ENCODE assay signal across 19 cellular contexts in the genomic region with DNA sequence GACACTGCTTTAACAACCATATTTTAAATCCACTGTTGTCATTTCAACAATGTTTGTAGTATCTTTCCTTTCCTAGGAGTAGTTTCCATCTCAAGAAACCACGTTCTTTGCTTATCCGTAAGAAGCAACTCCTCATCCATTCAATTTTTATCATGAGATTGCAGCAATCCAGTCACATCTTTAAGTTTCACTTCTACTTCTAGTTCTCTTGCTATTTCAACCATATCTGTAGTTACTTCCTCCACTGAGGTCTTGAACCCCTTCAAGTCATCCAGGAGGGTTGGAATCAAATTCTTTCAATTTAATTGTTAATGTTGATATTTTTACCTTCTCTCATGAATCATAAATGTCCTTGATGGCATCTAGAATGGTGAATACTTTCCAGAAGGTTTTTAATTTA.
"Had no signal": no experiment of that assay in that cellular context is flagged by ENCODE, and none has a peak within 500 bp of the region (broad histone marks: within the 10 kb centered on the region; RNA-seq: fewer than 3 reads in every experiment).

No MANE protein-coding gene starts in this region.

- H3K36me3 ChIP-seq: pancreas had no signal

- DNase-seq: activated T-cell treated with anti-CD3 and anti-CD28 coated beads, Interleukin-2, amount 50 U/mL, for 1 hour; central memory CD4-positive, alpha-beta T cell; dermis blood vessel endothelial cell; effector memory CD4-positive, alpha-beta T cell; foreskin keratinocyte; kidney; lower lobe of right lung; pancreas; psoas muscle; spleen; stimulated activated CD4-positive, alpha-beta T cell treated with anti-CD3 and anti-CD28 coated beads, Interleukin-4, amount 100 ng/mL, for 24 hours; stimulated activated naive CD4-positive, alpha-beta T cell treated with Interleukin-2 at 50 U/mL for 16 hours had no signal

- FAIRE-seq: kidney, pancreas had no signal

- H3K9me3 ChIP-seq: ascending aorta, lower lobe of right lung, pancreas, psoas muscle, thoracic aorta had no signal

- ATAC-seq: activated naive CD4-positive, alpha-beta T cell treated with anti-CD3 and anti-CD28 coated beads, Interleukin-2, amount 50 U/mL, for 72 hours; activated T-helper 17 cell treated with anti-CD3 and anti-CD28 coated beads, Interleukin-2, amount 50 U/mL, for 72 hours; foreskin keratinocyte; left lobe of liver; lower lobe of right lung; natural killer cell treated with Interleukin-12 subunit alpha and Interleukin-12 subunit beta and Interleukin-15 and Interleukin-18, amount 100 ng/mL, for 72 hours; pancreas; psoas muscle had no signal

- H3K27ac ChIP-seq: ascending aorta, foreskin keratinocyte, lower lobe of right lung, pancreas, psoas muscle, right atrium auricular region, spleen, thoracic aorta had no signal

- H3K27me3 ChIP-seq: ascending aorta, foreskin keratinocyte, pancreas, right atrium auricular region, spleen had no signal

- H3K4me3 ChIP-seq: ascending aorta, lower lobe of right lung, pancreas, psoas muscle, right atrium auricular region, spleen, thoracic aorta had no signal

- H3K4me1 ChIP-seq: ascending aorta, foreskin keratinocyte, lower lobe of right lung, psoas muscle, right atrium auricular region had no signal
